8 cellular contexts compared by ENCODE assay signal in the genomic region with DNA sequence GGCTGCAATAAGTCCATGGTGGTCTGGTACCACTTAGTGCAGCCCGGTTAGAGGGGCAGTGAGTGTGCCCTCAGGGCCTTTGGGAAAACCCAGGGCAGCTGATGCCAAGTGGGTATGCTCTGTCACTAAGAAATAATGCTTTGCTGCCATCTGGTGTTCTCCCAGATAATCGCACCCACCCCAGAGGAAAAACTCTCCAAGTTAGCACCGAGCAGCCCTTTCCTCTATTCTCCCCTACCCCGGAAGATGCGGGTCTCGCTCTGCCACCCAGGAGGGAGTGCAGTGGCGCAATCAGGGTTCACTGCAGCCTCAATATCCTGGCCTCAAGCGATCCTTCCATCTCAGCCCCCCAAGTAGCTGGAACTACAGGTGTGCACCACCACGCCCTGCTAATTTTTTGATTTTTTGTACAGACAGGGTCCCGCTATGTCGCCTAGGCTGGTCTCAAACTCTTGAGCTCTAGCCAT. TPM values are rescaled to one million over a fixed set of nuclear protein-coding genes. Genes with fewer than 3 reads are reported as not detected.
DNase-seq lines count a peak whose midpoint lies in the region; ATAC-seq and TF ChIP-seq lines count a peak whose summit lies in the region.

No MANE protein-coding gene starts in this region.

- intact Hi-C loops in sciatic nerve (cut with DNase I), result loop anchor here (5.0 to 10.0 kb wide), 2 partner anchors 315 to 403 kb away; no protein-coding TSS in a partner anchor

- H3K27ac Mint-ChIP-seq in T-cell, result no peak overlapping the region

- DNase-seq in NCI-H1417 (lab: John Stamatoyannopoulos, UW) (peak; percentile 52 to 90 (median 77)), NCI-H1417 treated with DMSO at 0.1 percent for 48 hours (lab: John Stamatoyannopoulos, UW) (no peak), NCI-H1048 (lab: John Stamatoyannopoulos, UW) (peak; percentile 9), T-cell (peak; percentile 17 to 75 (median 53)), amniotic epithelial cell (ENCODE audit: low read depth) (peak; percentile 45), right atrium auricular region (ENCODE audit: low spot score) (no peak), sciatic nerve (ENCODE audit: low spot score) (peak; percentile 73)

- H3K9me3 Mint-ChIP-seq in T-cell, result no peaks in the 10 kb centered on the region

- no peaks in the 10 kb centered on the region for H3K27me3 Mint-ChIP-seq in T-cell

- peaks cover 0 to 9% (median 3%) of the 10 kb centered on the region in 3 donors for H3K4me1 Mint-ChIP-seq in T-cell

- ATAC-seq in T-cell (replicated peaks in 1 of 4) (peak; percentile 84 to 88 (median 87)), sciatic nerve (peak; percentile 75), GM21515 (IDR thresholded peaks at IDR 0.05; ENCODE audit: unreplicated experiment) (no peak)

- no peaks in the 10 kb centered on the region for H3K27me3 ChIP-seq in right atrium auricular region

- TF ChIP-seq CTCF in right atrium auricular region (IDR thresholded peaks at IDR 0.05), result peak; percentile 54 to 93

- H3K4me3 ChIP-seq in right atrium auricular region, result no peak overlapping the region

- no peaks in the 10 kb centered on the region for H3K9me3 ChIP-seq in right atrium auricular region

- peaks cover 0 to 31% of the 10 kb centered on the region in 2 donors for H3K4me1 ChIP-seq in right atrium auricular region

- peaks cover 9% of the 10 kb centered on the region for H3K36me3 ChIP-seq in right atrium auricular region

- H3K36me3 Mint-ChIP-seq in T-cell, result peaks cover 8% of the 10 kb centered on the region

- no peak overlapping the region for H3K27ac ChIP-seq in right atrium auricular region

- H3K4me3 Mint-ChIP-seq in T-cell, result no peak overlapping the region

- CTCF ChIA-PET in T-cell (lab: Charles Lee), result interaction anchor here (0.5 to 4.7 kb wide), 20 partner anchors 17 to 601 kb away, joined by 3 to 109 read pairs (median 4); no protein-coding TSS in a partner anchor

- POLR2A ChIA-PET in T-cell (lab: Charles Lee), result interaction anchor here in 1 of 2 donors (0.6 to 1.8 kb wide), 2 partner anchors 22 to 601 kb away, joined by 5 to 8 read pairs; no protein-coding TSS in a partner anchor

RNA-seq across cellular contexts. Expression of a gene that starts 21.3 kb away (rescaled TPM):
- total RNA-seq in T-cell, result 10 to 100 TPM in 1 of 5 donors, 1 to 10 TPM in 3, under 1 TPM in 1; 0.78 to 23.5 (median 6.1) TPM
- total RNA-seq in right atrium auricular region, result 10 to 100 TPM; 28.8 to 57.6 TPM
- total RNA-seq in sciatic nerve, result 36.9 TPM

RNA-seq across cellular contexts. Expression of a gene that starts 26.0 kb away (rescaled TPM):
- total RNA-seq in T-cell, result 10 to 100 TPM; 21.9 to 31.1 (median 25.9) TPM
- 10 to 100 TPM; 43.6 to 73.7 TPM for total RNA-seq in right atrium auricular region
- 26.3 TPM for total RNA-seq in sciatic nerve

RNA-seq across cellular contexts. Expression of a gene that starts 28.2 kb away (rescaled TPM):
- 100 to 1,000 TPM in 4 of 5 donors, 10 to 100 TPM in 1; 98.8 to 168 (median 152) TPM for total RNA-seq in T-cell
- 10 to 100 TPM; 44.8 to 57.1 TPM for total RNA-seq in right atrium auricular region
- 178 TPM for total RNA-seq in sciatic nerve

Comparison
In these comparisons a context has a peak if more than half of its experiments do, and no peak if none do; other contexts are left out.
1. DNase-seq: peak in NCI-H1417 (3 of 3), NCI-H1048 (single experiment), T-cell (34 of 34), amniotic epithelial cell (single experiment) and sciatic nerve (single experiment); none in NCI-H1417 treated with DMSO at 0.1 percent for 48 hours (single experiment) and right atrium auricular region (single experiment).